Comparison of ENCODE assay signal across 15 cellular contexts in genomic region chr10:80988755-80989154, GRCh38.
"Had no signal": no experiment of that assay in that cellular context is flagged by ENCODE, and none has a peak within 500 bp of the region (broad histone marks: within the 10 kb centered on the region; RNA-seq: fewer than 3 reads in every experiment).

No MANE protein-coding gene starts in this region.

- DNase-seq: activated CD4-positive, CD25-positive, alpha-beta regulatory T cell treated with anti-CD3 and anti-CD28 coated beads, Interleukin-2, amount 50 U/mL, for 72 hours; activated naive CD4-positive, alpha-beta T cell treated with anti-CD3 and anti-CD28 coated beads, Interleukin-2, amount 10 ng/mL, durations not matched to agents 7 days and 5 days; activated T-cell treated with anti-CD3 and anti-CD28 coated beads, Interleukin-2, amount 50 U/mL, for 1 hour; cerebellar nuclear complex; effector memory CD4-positive, alpha-beta T cell; foreskin keratinocyte; glutamatergic neuron; hypothalamus; kidney glomerular epithelial cell; stimulated activated CD4-positive, alpha-beta T cell treated with anti-CD3 and anti-CD28 coated beads, Interleukin-4, amount 100 ng/mL, for 1 hour; stimulated activated naive CD4-positive, alpha-beta T cell; tibial artery had no signal

- H3K27ac ChIP-seq: ascending aorta, breast epithelium, foreskin keratinocyte, tibial artery had no signal

- H3K36me3 ChIP-seq: ascending aorta, breast epithelium, tibial artery had no signal

- H3K4me3 ChIP-seq: ascending aorta, breast epithelium, tibial artery had no signal

- H3K27me3 ChIP-seq: ascending aorta, breast epithelium, foreskin keratinocyte, tibial artery had no signal

- H3K9me3 ChIP-seq: ascending aorta, breast epithelium, tibial artery had no signal

- ATAC-seq: foreskin keratinocyte; natural killer cell treated with Interleukin-12 subunit alpha and Interleukin-12 subunit beta and Interleukin-15 and Interleukin-18, amount 100 ng/mL, for 72 hours had no signal

- H3K4me1 ChIP-seq: ascending aorta, breast epithelium, foreskin keratinocyte, tibial artery had no signal
